In the genomic region with DNA sequence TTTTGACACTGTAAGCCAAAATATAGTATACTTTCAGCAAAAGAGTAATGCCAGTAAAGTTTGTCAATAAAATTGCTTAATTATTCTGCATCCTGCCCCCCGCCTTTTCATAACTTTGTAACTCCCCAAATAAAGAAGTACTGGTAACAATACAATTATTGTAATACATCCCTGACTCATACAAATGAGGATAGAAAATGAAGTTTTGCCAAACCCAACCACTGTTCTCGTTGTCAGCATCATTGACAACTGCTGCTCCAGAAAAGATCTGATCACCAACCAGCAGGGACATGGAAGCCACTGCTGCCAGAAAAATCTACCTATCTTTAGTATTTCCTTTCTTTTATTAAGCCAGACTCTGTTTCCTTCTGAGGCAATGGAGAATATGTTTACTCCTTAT, we compare ENCODE assay signal across 28 cellular contexts.
"Had no signal": no experiment of that assay in that cellular context is flagged by ENCODE, and none has a peak within 500 bp of the region (broad histone marks: within the 10 kb centered on the region; RNA-seq: fewer than 3 reads in every experiment).

No MANE protein-coding gene starts in this region.

- H3K36me3 ChIP-seq: stomach, suprapubic skin, thoracic aorta, thyroid gland, tibial artery, tibial nerve, transverse colon, upper lobe of left lung, upper lobe of right lung, uterus, vagina had no signal

- DNase-seq: stimulated activated CD4-positive, alpha-beta T cell treated with anti-CD3 and anti-CD28 coated beads, Interleukin-2, amount 100 ng/mL, for 48 hours; stimulated activated CD4-positive, alpha-beta T cell treated with anti-CD3 and anti-CD28 coated beads, Interleukin-4, amount 100 ng/mL, for 1 hour; stimulated activated CD4-positive, alpha-beta T cell treated with anti-CD3 and anti-CD28 coated beads, Interleukin-4, amount 100 ng/mL, for 24 hours; stimulated activated CD4-positive, alpha-beta T cell treated with anti-CD3 and anti-CD28 coated beads, Interleukin-4, amount 100 ng/mL, for 4 hours; stimulated activated CD8-positive, alpha-beta memory T cell treated with anti-CD3 and anti-CD28 coated beads, Interleukin-4, amount 100 ng/mL, for 48 hours; stimulated activated naive B cell treated with anti-CD40 and anti-IgM and Interleukin-4, amounts not matched to agents 10 μg/mL and 1 μg/mL and 100 μg/mL, for 72 hours; stimulated activated naive CD4-positive, alpha-beta T cell; stimulated activated naive CD4-positive, alpha-beta T cell treated with Interleukin-2 at 50 U/mL for 16 hours; stimulated activated naive CD8-positive, alpha-beta T cell treated with anti-CD3 and anti-CD28 coated beads, Interleukin-15, amount 100 ng/mL, for 72 hours; stimulated activated naive CD8-positive, alpha-beta T cell treated with anti-CD3 and anti-CD28 coated beads, Interleukin-15, Interleukin-2, amounts not matched to agents 100 U/mL and 50 U/mL, for 24 hours; stomach; substantia nigra; testis; thyroid gland; tibial artery; transverse colon; trophoblast cell; upper lobe of left lung; upper lobe of right lung; uterus had no signal

- H3K4me1 ChIP-seq: stomach, suprapubic skin, testis, thyroid gland, tibial artery, tibial nerve, transverse colon, upper lobe of left lung, upper lobe of right lung, uterus, vagina had no signal

- H3K4me3 Mint-ChIP-seq: stimulated activated effector memory CD8-positive, alpha-beta T cell treated with anti-CD3 and anti-CD28 coated beads, Interleukin-12 subunit alpha, Interleukin-12 subunit beta, amount 100 ng/mL, for 72 hours; stimulated activated memory B cell treated with anti-CD40 and anti-IgM and Interleukin-4, amounts not matched to agents 10 μg/mL and 1 μg/mL and 100 μg/mL, for 72 hours; stimulated activated naive B cell treated with anti-CD40 and anti-IgM and Interleukin-4, amounts not matched to agents 10 μg/mL and 1 μg/mL and 100 μg/mL, for 72 hours; stimulated activated naive CD8-positive, alpha-beta T cell treated with anti-CD3 and anti-CD28 coated beads, Interleukin-15, amount 100 ng/mL, for 72 hours; stimulated activated naive CD8-positive, alpha-beta T cell treated with anti-CD3 and anti-CD28 coated beads, Interleukin-15, Interleukin-2, amounts not matched to agents 100 ng/mL and 50 ng/mL, for 24 hours; type B pancreatic cell had no signal

- H3K4me1 Mint-ChIP-seq: stimulated activated effector memory CD8-positive, alpha-beta T cell treated with anti-CD3 and anti-CD28 coated beads, Interleukin-12 subunit alpha, Interleukin-12 subunit beta, amount 100 ng/mL, for 72 hours; stimulated activated memory B cell treated with anti-CD40 and anti-IgM and Interleukin-4, amounts not matched to agents 10 μg/mL and 1 μg/mL and 100 μg/mL, for 72 hours; stimulated activated naive CD8-positive, alpha-beta T cell treated with anti-CD3 and anti-CD28 coated beads, Interleukin-15, amount 100 ng/mL, for 72 hours had no signal

- H3K4me3 ChIP-seq: stomach, suprapubic skin, testis, thoracic aorta, thyroid gland, tibial artery, tibial nerve, transverse colon, upper lobe of left lung, upper lobe of right lung, uterus, vagina had no signal

- ATAC-seq: stimulated activated effector memory CD8-positive, alpha-beta T cell treated with anti-CD3 and anti-CD28 coated beads, Interleukin-12 subunit alpha, Interleukin-12 subunit beta, amount 100 ng/mL, for 72 hours; stimulated activated memory B cell treated with anti-CD40 and anti-IgM and Interleukin-4, amounts not matched to agents 10 μg/mL and 1 μg/mL and 100 μg/mL, for 72 hours; stimulated activated naive B cell treated with anti-CD40 and anti-IgM and Interleukin-4, amounts not matched to agents 10 μg/mL and 1 μg/mL and 100 μg/mL, for 72 hours; stimulated activated naive CD8-positive, alpha-beta T cell treated with anti-CD3 and anti-CD28 coated beads, Interleukin-15, amount 100 ng/mL, for 72 hours; stimulated activated naive CD8-positive, alpha-beta T cell treated with anti-CD3 and anti-CD28 coated beads, Interleukin-15, Interleukin-2, amounts not matched to agents 100 U/mL and 50 U/mL, for 24 hours; upper lobe of right lung had no signal

- H3K27ac Mint-ChIP-seq: stimulated activated effector memory CD8-positive, alpha-beta T cell treated with anti-CD3 and anti-CD28 coated beads, Interleukin-12 subunit alpha, Interleukin-12 subunit beta, amount 100 ng/mL, for 72 hours; stimulated activated memory B cell treated with anti-CD40 and anti-IgM and Interleukin-4, amounts not matched to agents 10 μg/mL and 1 μg/mL and 100 μg/mL, for 72 hours; stimulated activated naive B cell treated with anti-CD40 and anti-IgM and Interleukin-4, amounts not matched to agents 10 μg/mL and 1 μg/mL and 100 μg/mL, for 72 hours; stimulated activated naive CD8-positive, alpha-beta T cell treated with anti-CD3 and anti-CD28 coated beads, Interleukin-15, amount 100 ng/mL, for 72 hours; stimulated activated naive CD8-positive, alpha-beta T cell treated with anti-CD3 and anti-CD28 coated beads, Interleukin-15, Interleukin-2, amounts not matched to agents 100 ng/mL and 50 ng/mL, for 24 hours; type B pancreatic cell had no signal

- H3K9me3 ChIP-seq: stomach, suprapubic skin, testis, thoracic aorta, thyroid gland, tibial artery, tibial nerve, transverse colon, upper lobe of left lung, upper lobe of right lung, uterus, vagina had no signal

- H3K27me3 Mint-ChIP-seq: stimulated activated memory B cell treated with anti-CD40 and anti-IgM and Interleukin-4, amounts not matched to agents 10 μg/mL and 1 μg/mL and 100 μg/mL, for 72 hours; stimulated activated naive B cell treated with anti-CD40 and anti-IgM and Interleukin-4, amounts not matched to agents 10 μg/mL and 1 μg/mL and 100 μg/mL, for 72 hours; stimulated activated naive CD8-positive, alpha-beta T cell treated with anti-CD3 and anti-CD28 coated beads, Interleukin-15, amount 100 ng/mL, for 72 hours; stimulated activated naive CD8-positive, alpha-beta T cell treated with anti-CD3 and anti-CD28 coated beads, Interleukin-15, Interleukin-2, amounts not matched to agents 100 ng/mL and 50 ng/mL, for 24 hours; type B pancreatic cell had no signal

- H3K27me3 ChIP-seq: stomach, suprapubic skin, testis, thyroid gland, tibial artery, tibial nerve, transverse colon, upper lobe of left lung, upper lobe of right lung, uterus, vagina had no signal

- H3K27ac ChIP-seq: stomach, suprapubic skin, testis, thoracic aorta, thyroid gland, tibial artery, tibial nerve, transverse colon, upper lobe of left lung, upper lobe of right lung, uterus, vagina had no signal

- H3K36me3 Mint-ChIP-seq: stimulated activated effector memory CD8-positive, alpha-beta T cell treated with anti-CD3 and anti-CD28 coated beads, Interleukin-12 subunit alpha, Interleukin-12 subunit beta, amount 100 ng/mL, for 72 hours; stimulated activated memory B cell treated with anti-CD40 and anti-IgM and Interleukin-4, amounts not matched to agents 10 μg/mL and 1 μg/mL and 100 μg/mL, for 72 hours; type B pancreatic cell had no signal

- H3K9me3 Mint-ChIP-seq: stimulated activated effector memory CD8-positive, alpha-beta T cell treated with anti-CD3 and anti-CD28 coated beads, Interleukin-12 subunit alpha, Interleukin-12 subunit beta, amount 100 ng/mL, for 72 hours; stimulated activated memory B cell treated with anti-CD40 and anti-IgM and Interleukin-4, amounts not matched to agents 10 μg/mL and 1 μg/mL and 100 μg/mL, for 72 hours; stimulated activated naive CD8-positive, alpha-beta T cell treated with anti-CD3 and anti-CD28 coated beads, Interleukin-15, amount 100 ng/mL, for 72 hours; stimulated activated naive CD8-positive, alpha-beta T cell treated with anti-CD3 and anti-CD28 coated beads, Interleukin-15, Interleukin-2, amounts not matched to agents 100 ng/mL and 50 ng/mL, for 24 hours; type B pancreatic cell had no signal
